7 cellular contexts compared by ENCODE assay signal in genomic region chr21:41420998-41421397, GRCh38. TPM values are rescaled to one million over a fixed set of nuclear protein-coding genes. Genes with fewer than 3 reads are reported as not detected.
A peak's percentile ranks its signal among the peaks of the same experiment; 100 is the strongest.
DNase-seq lines count a peak whose midpoint lies in the region; ATAC-seq and TF ChIP-seq lines count a peak whose summit lies in the region.
"Not testable (repeated sequence)": the region's sequence is repeated elsewhere in the genome, so short reads cannot be mapped to it uniquely, and the experiment has no call there.

No MANE protein-coding gene starts in this region.

- not testable (repeated sequence) for H3K9me2 ChIP-seq in GM23248 (ENCODE audit: insufficient read depth); hepatocyte (replicated peaks; ENCODE audit: insufficient read depth)

- peak overlapping the region; percentile 85 for H3K4me3 Mint-ChIP-seq in activated T-helper 1 cell treated with anti-CD3 and anti-CD28 coated beads, Interleukin-12 subunit alpha, Interleukin-12 subunit beta, Interleukin-2, Interleukin-4 antibody, amounts not matched to agents 30 ng/mL and 10 ng/mL and 1 ng/mL, durations not matched to agents 14 hours and 24 hours and 36 hours
- peak overlapping the region; percentile 93 for H3K4me3 Mint-ChIP-seq in natural killer cell

- DNase-seq in GM23248, result peak; percentile 3
- DNase-seq in RWPE2 (ENCODE audit: low spot score); activated T-helper 1 cell treated with anti-CD3 and anti-CD28 coated beads, Interleukin-12 subunit alpha, Interleukin-12 subunit beta, Interleukin-2, Interleukin-4 antibody, amounts not matched to agents 30 ng/mL and 10 ng/mL and 1 ng/mL, durations not matched to agents 14 hours and 24 hours and 36 hours (ENCODE audit: low spot score); coronary artery (ENCODE audit: low spot score); hepatocyte (ENCODE audit: low spot score); natural killer cell; spleen: not testable (repeated sequence)

- H2AFZ ChIP-seq in GM23248, result peak overlapping the region; percentile 91
- H2AFZ ChIP-seq in hepatocyte, result peak overlapping the region; percentile 90

- H3K4me1 Mint-ChIP-seq in activated T-helper 1 cell treated with anti-CD3 and anti-CD28 coated beads, Interleukin-12 subunit alpha, Interleukin-12 subunit beta, Interleukin-2, Interleukin-4 antibody, amounts not matched to agents 30 ng/mL and 10 ng/mL and 1 ng/mL, durations not matched to agents 14 hours and 24 hours and 36 hours (ENCODE audit: low read depth), result peaks cover 67% of the 10 kb centered on the region
- peaks cover 6 to 28% of the 10 kb centered on the region in 2 donors for H3K4me1 Mint-ChIP-seq in natural killer cell

- H3K4me3 ChIP-seq in GM23248 (peak overlapping the region; percentile 80), RWPE2 (ENCODE audit: severe bottlenecking) (peak overlapping the region; percentile 40), coronary artery (peak overlapping the region; percentile 92), spleen (peak overlapping the region in 6 of 8 donors; percentile 51 to 87 (median 58))
- H3K4me3 ChIP-seq in hepatocyte, result not testable (repeated sequence)

- intact Hi-C loops in activated T-helper 1 cell treated with anti-CD3 and anti-CD28 coated beads, Interleukin-12 subunit alpha, Interleukin-12 subunit beta, Interleukin-2, Interleukin-4 antibody, amounts not matched to agents 30 ng/mL and 10 ng/mL and 1 ng/mL, durations not matched to agents 14 hours and 24 hours and 36 hours (cut with micrococcal nuclease); natural killer cell (cut with micrococcal nuclease): not testable (repeated sequence)
- intact Hi-C loops in spleen (cut with DNase I; ENCODE audit: low total_unique reads), result loop anchor here (10.0 kb wide), 1 partner anchor 56 kb away; the partner anchor contains the start of gene MX2

- not testable (repeated sequence) for H3K9me3 ChIP-seq in GM23248 (ENCODE audit: low read depth); RWPE2 (ENCODE audit: severe bottlenecking); hepatocyte (ENCODE audit: low read depth); spleen

- H4K20me1 ChIP-seq in GM23248 (ENCODE audit: insufficient read depth); hepatocyte (ENCODE audit: insufficient read depth, poor library complexity, severe bottlenecking): not testable (repeated sequence)

- in situ Hi-C loops in GM23248 (cut with MboI), result not testable (repeated sequence)

- H3K36me3 ChIP-seq in GM23248 (ENCODE audit: low read depth); RWPE2 (ENCODE audit: low read depth); hepatocyte (replicated peaks; ENCODE audit: insufficient read depth, low read depth); spleen: not testable (repeated sequence)

- H3K4me2 ChIP-seq in GM23248 (ENCODE audit: unreplicated experiment) (peak overlapping the region; percentile 92), hepatocyte (peak overlapping the region; percentile 97)

- H3K9me3 Mint-ChIP-seq in activated T-helper 1 cell treated with anti-CD3 and anti-CD28 coated beads, Interleukin-12 subunit alpha, Interleukin-12 subunit beta, Interleukin-2, Interleukin-4 antibody, amounts not matched to agents 30 ng/mL and 10 ng/mL and 1 ng/mL, durations not matched to agents 14 hours and 24 hours and 36 hours, result peaks cover 12% of the 10 kb centered on the region
- not testable (repeated sequence) for H3K9me3 Mint-ChIP-seq in natural killer cell

- TF ChIP-seq CTCF in RWPE2 (IDR thresholded peaks at IDR 0.05; ENCODE audit: poor library complexity, severe bottlenecking); coronary artery (IDR thresholded peaks at IDR 0.05); hepatocyte (IDR thresholded peaks at IDR 0.05; ENCODE audit: poor library complexity); natural killer cell (IDR thresholded peaks at IDR 0.05); spleen (IDR thresholded peaks at IDR 0.05 in 8 of 11, conservative IDR thresholded peaks at IDR 0.05 in 3 of 11): not testable (repeated sequence)

- peak overlapping the region; percentile 80 for H3K27ac Mint-ChIP-seq in activated T-helper 1 cell treated with anti-CD3 and anti-CD28 coated beads, Interleukin-12 subunit alpha, Interleukin-12 subunit beta, Interleukin-2, Interleukin-4 antibody, amounts not matched to agents 30 ng/mL and 10 ng/mL and 1 ng/mL, durations not matched to agents 14 hours and 24 hours and 36 hours
- peak overlapping the region; percentile 71 to 89 for H3K27ac Mint-ChIP-seq in natural killer cell

- WGBS in GM23248 (ENCODE audit: low coverage in 1 of 2, low lambda C conversion rate in 2 of 2, missing lambda C conversion rate in 2 of 2), 2 experiments, result 1 to 8% methylated on average over 7 to 8 of the region's 8 CpGs
- 33% methylated on average over 7 of the region's 8 CpGs for WGBS in hepatocyte (ENCODE audit: low lambda C conversion rate, missing lambda C conversion rate)
- 34 to 56% (median 54%) methylated on average over 6 to 8 of the region's 8 CpGs for WGBS in spleen, 5 donors

- H3K27ac ChIP-seq in GM23248, result peak overlapping the region; percentile 56; the same call in 1 of the 2 replicates
- peak overlapping the region; percentile 52 for H3K27ac ChIP-seq in RWPE2 (ENCODE audit: poor library complexity, severe bottlenecking)
- peak overlapping the region; percentile 88 to 93 for H3K27ac ChIP-seq in coronary artery
- peak overlapping the region; percentile 99 for H3K27ac ChIP-seq in hepatocyte
- H3K27ac ChIP-seq in spleen, result peak overlapping the region in 7 of 8 donors; percentile 81 to 91 (median 88)

- not testable (repeated sequence) for H3K4me1 ChIP-seq in GM23248 (ENCODE audit: insufficient read depth); RWPE2 (ENCODE audit: insufficient read depth, poor library complexity, severe bottlenecking)
- H3K4me1 ChIP-seq in hepatocyte (ENCODE audit: insufficient read depth), result peaks cover 14% of the 10 kb centered on the region
- H3K4me1 ChIP-seq in spleen, result peaks cover 10 to 70% (median 44%) of the 10 kb centered on the region in 6 donors

- not testable (repeated sequence) for H3K27me3 ChIP-seq in GM23248 (replicated peaks; ENCODE audit: insufficient read depth); RWPE2 (ENCODE audit: insufficient read depth, poor library complexity, severe bottlenecking); hepatocyte; spleen (replicated peaks in 1 of 7)

- not testable (repeated sequence) for ATAC-seq in RWPE2 (ENCODE audit: low read depth); natural killer cell

- TF ChIP-seq POLR2A in spleen (IDR thresholded peaks at IDR 0.05), result not testable (repeated sequence)

- not testable (repeated sequence) for H3K27me3 Mint-ChIP-seq in activated T-helper 1 cell treated with anti-CD3 and anti-CD28 coated beads, Interleukin-12 subunit alpha, Interleukin-12 subunit beta, Interleukin-2, Interleukin-4 antibody, amounts not matched to agents 30 ng/mL and 10 ng/mL and 1 ng/mL, durations not matched to agents 14 hours and 24 hours and 36 hours (ENCODE audit: insufficient read depth); natural killer cell (ENCODE audit: low read depth in 2 of 2)

- H3K36me3 Mint-ChIP-seq in activated T-helper 1 cell treated with anti-CD3 and anti-CD28 coated beads, Interleukin-12 subunit alpha, Interleukin-12 subunit beta, Interleukin-2, Interleukin-4 antibody, amounts not matched to agents 30 ng/mL and 10 ng/mL and 1 ng/mL, durations not matched to agents 14 hours and 24 hours and 36 hours (ENCODE audit: low read depth); natural killer cell: not testable (repeated sequence)

- H3K79me2 ChIP-seq in GM23248 (ENCODE audit: insufficient read depth); hepatocyte: not testable (repeated sequence)

- peaks cover 11% of the 10 kb centered on the region; the same call in 1 of the 2 replicates for H3F3A ChIP-seq in GM23248 (ENCODE audit: insufficient read depth)

- peak overlapping the region; percentile 90 for H3K9ac ChIP-seq in GM23248

RNA-seq across cellular contexts. Expression of gene MX1, which starts 5.0 kb away (rescaled TPM):
- 1.6 and 1.9 TPM in 2 replicates for total RNA-seq in GM23248 (2014; rRNA removed; shearing (Covaris generic))
- polyA plus RNA-seq in GM23248 (2016; fragmentation: Nextera tagmentation; extraction: Ambion mirVana), result 1.0 and 1.6 TPM in 2 replicates
- total RNA-seq in activated T-helper 1 cell treated with anti-CD3 and anti-CD28 coated beads, Interleukin-12 subunit alpha, Interleukin-12 subunit beta, Interleukin-2, Interleukin-4 antibody, amounts not matched to agents 30 ng/mL and 10 ng/mL and 1 ng/mL, durations not matched to agents 14 hours and 24 hours and 36 hours, result 89.4 and 92.8 TPM in 2 replicates
- total RNA-seq in hepatocyte, result 25.6 and 26.6 TPM in 2 replicates
- polyA plus RNA-seq in hepatocyte, result 14.2 and 17.2 TPM in 2 replicates
- total RNA-seq in natural killer cell, result 10 to 100 TPM; 22.7 to 67.0 (median 60.6) TPM
- total RNA-seq in spleen, result 100 to 1,000 TPM in 5 of 7 donors, 10 to 100 TPM in 2; 67.4 to 148 (median 118) TPM
- 10 to 100 TPM; 32.8 to 56.5 (median 36.3) TPM for polyA plus RNA-seq in spleen

RNA-seq across cellular contexts. Expression of gene MX2, which starts 59.2 kb away (rescaled TPM):
- 0.54 and 2.8 TPM in 2 replicates for total RNA-seq in GM23248 (2014; rRNA removed; shearing (Covaris generic))
- 0.46 and 0.85 TPM in 2 replicates for polyA plus RNA-seq in GM23248 (2016; fragmentation: Nextera tagmentation; extraction: Ambion mirVana)
- 8.2 and 9.4 TPM in 2 replicates for total RNA-seq in activated T-helper 1 cell treated with anti-CD3 and anti-CD28 coated beads, Interleukin-12 subunit alpha, Interleukin-12 subunit beta, Interleukin-2, Interleukin-4 antibody, amounts not matched to agents 30 ng/mL and 10 ng/mL and 1 ng/mL, durations not matched to agents 14 hours and 24 hours and 36 hours
- 1.9 and 2.6 TPM in 2 replicates for total RNA-seq in hepatocyte
- polyA plus RNA-seq in hepatocyte, result 0.90 and 1.1 TPM in 2 replicates
- 10 to 100 TPM; 37.9 to 73.9 (median 42.6) TPM for total RNA-seq in natural killer cell
- total RNA-seq in spleen, result 100 to 1,000 TPM in 2 of 7 donors, 10 to 100 TPM in 5; 56.5 to 109 (median 75.3) TPM
- 10 to 100 TPM; 20.0 to 34.6 (median 26.8) TPM for polyA plus RNA-seq in spleen
